22 cellular contexts compared by ENCODE assay signal in genomic region chr1:170332801-170333200, GRCh38.
"Had no signal": no experiment of that assay in that cellular context is flagged by ENCODE, and none has a peak within 500 bp of the region (broad histone marks: within the 10 kb centered on the region; RNA-seq: fewer than 3 reads in every experiment).

No MANE protein-coding gene starts in this region.

- FAIRE-seq: endometrium, islet of Langerhans, keratinocyte had no signal

- DNase-seq: colonic mucosa; cortex of kidney; effector CD8-positive, alpha-beta T cell; effector memory CD8-positive, alpha-beta T cell; endodermal cell; foreskin keratinocyte; gastrocnemius medialis; glutamatergic neuron; head of caudate nucleus; heart right ventricle; hippocampal formation; left cardiac atrium; left lung; left ventricle myocardium superior; lower lobe of right lung; mesenchymal stem cell; mucosa of descending colon; naive B cell had no signal

- H3K4me3 ChIP-seq: colonic mucosa, esophagus muscularis mucosa, gastrocnemius medialis, heart right ventricle, left lung, lower lobe of right lung, mucosa of descending colon had no signal
